In genomic region chr1:32205401-32206370, GRCh38 we compare ENCODE assay signal across 8 cellular contexts. TPM values are rescaled to one million over a fixed set of nuclear protein-coding genes. Genes with fewer than 3 reads are reported as not detected.
DNase-seq lines count a peak whose midpoint lies in the region; ATAC-seq and TF ChIP-seq lines count a peak whose summit lies in the region.

Gene IQCC (plus strand): TSS chr1:32205671. CDS start chr1:32205682, 11 bp downstream.

- H3K9me3 ChIP-seq in CD4-positive, alpha-beta memory T cell (ENCODE audit: control insufficient read depth in 1 of 2, low read length in 2 of 2), result no peaks in the 10 kb centered on the region
- H3K9me3 ChIP-seq in neutrophil (no peaks in the 10 kb centered on the region), subcutaneous abdominal adipose tissue (ENCODE audit: control insufficient read depth in 5 of 5, low read length in 5 of 5) (no peaks in the 10 kb centered on the region)

- no peaks in the 10 kb centered on the region for H3K36me3 ChIP-seq in CD4-positive, alpha-beta memory T cell (ENCODE audit: insufficient read depth, low read length)
- H3K36me3 ChIP-seq in neutrophil (no peaks in the 10 kb centered on the region), subcutaneous abdominal adipose tissue (ENCODE audit: control insufficient read depth in 5 of 5, insufficient read depth in 5 of 5, low read length in 5 of 5) (no peaks in the 10 kb centered on the region)

- H3K27ac Mint-ChIP-seq in CD4-positive, alpha-beta memory T cell, result peak within 1 kb of the TSS; percentile 83 to 95 (median 92)
- H3K27ac Mint-ChIP-seq in activated naive CD4-positive, alpha-beta T cell treated with anti-CD3 and anti-CD28 coated beads, Interleukin-2, amount 10 ng/mL, durations not matched to agents 7 days and 5 days, result peak within 1 kb of the TSS; percentile 82

- CTCF ChIA-PET in CD4-positive, alpha-beta memory T cell (lab: Charles Lee; ENCODE audit: partially characterized antibody), result interaction anchor here (1.3 to 4.0 kb wide), 3 partner anchors 10 to 43 kb away, joined by 5 to 30 read pairs (median 6); no protein-coding TSS in a partner anchor
- CTCF ChIA-PET in activated naive CD4-positive, alpha-beta T cell treated with anti-CD3 and anti-CD28 coated beads, Interleukin-2, amount 10 ng/mL, durations not matched to agents 7 days and 5 days (lab: Charles Lee), result interaction anchor here (0.8 to 3.7 kb wide), 3 partner anchors 10 to 18 kb away, joined by 3 to 35 read pairs (median 3); no protein-coding TSS in a partner anchor

- peaks cover 39% of the 10 kb centered on the region for H3K4me1 ChIP-seq in CD4-positive, alpha-beta memory T cell (ENCODE audit: insufficient read depth, low read length)
- peaks cover 28 to 29% of the 10 kb centered on the region in 2 experiments for H3K4me1 ChIP-seq in neutrophil (ENCODE audit: control insufficient read depth in 1 of 2, insufficient read depth in 1 of 2, low read depth in 1 of 2, low read length in 1 of 2)
- H3K4me1 ChIP-seq in subcutaneous abdominal adipose tissue (ENCODE audit: control insufficient read depth in 5 of 5, insufficient read depth in 5 of 5, low read length in 5 of 5), result peaks cover 6 to 39% (median 30%) of the 10 kb centered on the region in 5 donors

- peak within 1 kb of the TSS; percentile 86 to 91 (median 89) for H3K4me3 Mint-ChIP-seq in CD4-positive, alpha-beta memory T cell
- peak within 1 kb of the TSS; percentile 85 for H3K4me3 Mint-ChIP-seq in activated naive CD4-positive, alpha-beta T cell treated with anti-CD3 and anti-CD28 coated beads, Interleukin-2, amount 10 ng/mL, durations not matched to agents 7 days and 5 days

- H3K9me3 Mint-ChIP-seq in CD4-positive, alpha-beta memory T cell, result no peaks in the 10 kb centered on the region
- no peaks in the 10 kb centered on the region for H3K9me3 Mint-ChIP-seq in activated naive CD4-positive, alpha-beta T cell treated with anti-CD3 and anti-CD28 coated beads, Interleukin-2, amount 10 ng/mL, durations not matched to agents 7 days and 5 days

- no peak for TF ChIP-seq CTCF in NB4 (IDR thresholded peaks at IDR 0.05; ENCODE audit: low read depth, low read length)
- peak; percentile 12 for TF ChIP-seq CTCF in neutrophil (IDR thresholded peaks at IDR 0.05)

- peak; percentile 84 to 86 (median 86) for DNase-seq in CD4-positive, alpha-beta memory T cell
- peak; percentile 86 for DNase-seq in NB4 (ENCODE audit: low read depth)
- peak; percentile 84 for DNase-seq in SK-N-DZ (ENCODE audit: low spot score)
- peak; percentile 90 for DNase-seq in activated naive CD4-positive, alpha-beta T cell treated with anti-CD3 and anti-CD28 coated beads, Interleukin-2, amount 10 ng/mL, durations not matched to agents 7 days and 5 days
- DNase-seq in germinal center (ENCODE audit: low spot score), result peak; percentile 91

- H3K4me3 ChIP-seq in CD4-positive, alpha-beta memory T cell (ENCODE audit: low read length in 2 of 2), result peak within 1 kb of the TSS; percentile 71 to 73
- H3K4me3 ChIP-seq in NB4 (ENCODE audit: low read depth, low read length) (peak within 1 kb of the TSS; percentile 79), neutrophil (ENCODE audit: low read depth in 1 of 2, low read length in 1 of 2) (peak within 1 kb of the TSS; percentile 66 to 71), subcutaneous abdominal adipose tissue (ENCODE audit: low read depth in 1 of 5, low read length in 5 of 5) (peak within 1 kb of the TSS; percentile 68 to 87 (median 77))

- intact Hi-C loops in CD4-positive, alpha-beta memory T cell (cut with micrococcal nuclease), result loop anchor here (1.0 to 10.0 kb wide), 4 partner anchors 17 to 441 kb away; partner anchors contain the start of genes ADGRB2, EIF3I, TMEM234 and TMEM39B

- peak within 1 kb of the TSS; percentile 63 for H3K27ac ChIP-seq in CD4-positive, alpha-beta memory T cell (ENCODE audit: low read depth, low read length)
- peak within 1 kb of the TSS; percentile 19 for H3K27ac ChIP-seq in neutrophil
- peak within 1 kb of the TSS; percentile 10 for H3K27ac ChIP-seq in subcutaneous abdominal adipose tissue (ENCODE audit: low read depth, low read length)

- H3K27me3 ChIP-seq in CD4-positive, alpha-beta memory T cell (ENCODE audit: insufficient read depth, low read length), result no peaks in the 10 kb centered on the region
- peaks cover 13% of the 10 kb centered on the region for H3K27me3 ChIP-seq in neutrophil
- H3K27me3 ChIP-seq in subcutaneous abdominal adipose tissue (ENCODE audit: control insufficient read depth in 5 of 5, insufficient read depth in 4 of 5, low read length in 5 of 5), result peaks cover 0 to 2% (median 0%) of the 10 kb centered on the region in 5 donors

- TF ChIP-seq POLR2A in NB4 (IDR thresholded peaks at IDR 0.05; ENCODE audit: extremely low read depth, insufficient read length), result peak; percentile 81

- peaks cover 0 to 2% of the 10 kb centered on the region in 2 donors for H3K36me3 Mint-ChIP-seq in CD4-positive, alpha-beta memory T cell
- H3K36me3 Mint-ChIP-seq in activated naive CD4-positive, alpha-beta T cell treated with anti-CD3 and anti-CD28 coated beads, Interleukin-2, amount 10 ng/mL, durations not matched to agents 7 days and 5 days, result peaks cover 25% of the 10 kb centered on the region

- H3K9ac ChIP-seq in subcutaneous abdominal adipose tissue (ENCODE audit: low read length in 5 of 5), result peak within 1 kb of the TSS; percentile 56 to 93 (median 79)

- H3K27me3 Mint-ChIP-seq in CD4-positive, alpha-beta memory T cell, result no peaks in the 10 kb centered on the region
- H3K27me3 Mint-ChIP-seq in activated naive CD4-positive, alpha-beta T cell treated with anti-CD3 and anti-CD28 coated beads, Interleukin-2, amount 10 ng/mL, durations not matched to agents 7 days and 5 days, result no peaks in the 10 kb centered on the region

- POLR2A ChIA-PET in CD4-positive, alpha-beta memory T cell (lab: Charles Lee; ENCODE audit: partially characterized antibody), result interaction anchor here (0.6 to 3.3 kb wide), 17 partner anchors 9 to 445 kb away, joined by 3 to 29 read pairs (median 7); partner anchors contain the start of genes BSDC1, HDAC1, MARCKSL1 and RBBP4

- H3K4me1 Mint-ChIP-seq in CD4-positive, alpha-beta memory T cell, result peaks cover 15 to 48% (median 33%) of the 10 kb centered on the region in 4 donors
- H3K4me1 Mint-ChIP-seq in activated naive CD4-positive, alpha-beta T cell treated with anti-CD3 and anti-CD28 coated beads, Interleukin-2, amount 10 ng/mL, durations not matched to agents 7 days and 5 days, result peaks cover 50% of the 10 kb centered on the region

- ATAC-seq in GM21529 (IDR thresholded peaks at IDR 0.05; ENCODE audit: unreplicated experiment), result peak; percentile 48

RNA-seq across cellular contexts. Expression of gene IQCC, which starts in this region (rescaled TPM):
- 1 to 10 TPM; 2.7 TPM for total RNA-seq in CD4-positive, alpha-beta memory T cell
- 1 to 10 TPM in 1 of 2 donors, not detected in 1; 2.3 TPM for polyA plus RNA-seq in CD4-positive, alpha-beta memory T cell
- 5.9 and 7.6 TPM in 2 replicates for polyA plus RNA-seq in SK-N-DZ (2014; cell fraction: cytosol; rRNA removed)
- polyA plus RNA-seq in SK-N-DZ (2014; cell fraction: nucleus; rRNA removed), result 3.5 and 5.8 TPM in 2 replicates

Comparison
In these comparisons a context has a peak if more than half of its experiments do, and no peak if none do; other contexts are left out.
1. Peak in every context shown above with its lines: DNase-seq, ATAC-seq, H3K4me3 ChIP-seq and H3K27ac ChIP-seq.
2. H3K27ac ChIP-seq: peak in every context shown above with its lines; median percentile 63 in CD4-positive, alpha-beta memory T cell; 19 in neutrophil; 10 in subcutaneous abdominal adipose tissue.